Comparison of ENCODE assay signal across 12 cellular contexts in genomic region chr16:11348737-11349598, GRCh38. TPM values are rescaled to one million over a fixed set of nuclear protein-coding genes. Genes with fewer than 3 reads are reported as not detected.
A peak's percentile ranks its signal among the peaks of the same experiment; 100 is the strongest.
DNase-seq lines count a peak whose midpoint lies in the region; TF ChIP-seq lines count a peak whose summit lies in the region.
"Had no signal": no experiment of that assay in that cellular context is flagged by ENCODE, and none has a peak within 500 bp of the region (broad histone marks: within the 10 kb centered on the region; RNA-seq: fewer than 3 reads in every experiment).

No MANE protein-coding gene starts in this region.

- H3K27ac ChIP-seq in OCI-LY1 (ENCODE audit: low read depth, low read length, poor library complexity, severe bottlenecking) (peak overlapping the region; percentile 1), esophagus squamous epithelium (peak overlapping the region; percentile 64 to 88 (median 84)), prostate gland (peak overlapping the region; percentile 76 to 78)

- intact Hi-C loops in CD14-positive monocyte (cut with micrococcal nuclease) (loop anchor here (5.0 kb wide), 2 partner anchors 37 to 92 kb away; partner anchors contain the start of gene SOCS1 (in 1 of the 2)), esophagus squamous epithelium (cut with DNase I) (no loop called here), prostate gland (cut with DNase I) (loop anchor here (2.0 kb wide), 1 partner anchor 94 kb away; no protein-coding TSS in a partner anchor)

- H3K27me3 ChIP-seq in OCI-LY1 (ENCODE audit: insufficient read depth, low read length), result no peaks in the 10 kb centered on the region
- no peaks in the 10 kb centered on the region for H3K27me3 ChIP-seq in esophagus squamous epithelium
- H3K27me3 ChIP-seq in prostate gland (replicated peaks; ENCODE audit: insufficient read depth), result no peaks in the 10 kb centered on the region

- H3K9me2 ChIP-seq in OCI-LY1 (ENCODE audit: low read depth, low read length), result no peaks in the 10 kb centered on the region

- H3K4me3 Mint-ChIP-seq in CD14-positive monocyte, result peak overlapping the region; percentile 74 to 93
- H3K4me3 Mint-ChIP-seq: activated T-helper 1 cell treated with anti-CD3 and anti-CD28 coated beads, Interleukin-12 subunit alpha, Interleukin-12 subunit beta, Interleukin-2, Interleukin-4 antibody, amounts not matched to agents 30 ng/mL and 10 ng/mL and 1 ng/mL, durations not matched to agents 14 hours and 24 hours and 36 hours; central memory CD8-positive, alpha-beta T cell had no signal

- H3K4me1 ChIP-seq in OCI-LY1 (ENCODE audit: insufficient read depth, low read length, severe bottlenecking) (peaks cover 64% of the 10 kb centered on the region), esophagus squamous epithelium (peaks cover 27 to 64% (median 34%) of the 10 kb centered on the region in 3 donors), prostate gland (replicated peaks) (peaks cover 8% of the 10 kb centered on the region)

- H3K4me3 ChIP-seq in OCI-LY1 (ENCODE audit: low read depth, low read length, poor library complexity, severe bottlenecking) (no peak overlapping the region), esophagus squamous epithelium (no peak overlapping the region), prostate gland (no peak overlapping the region)
- H3K4me3 ChIP-seq: thoracic aorta had no signal

- peak overlapping the region; percentile 90 to 98 (median 94) for H3K27ac Mint-ChIP-seq in CD14-positive monocyte
- H3K27ac Mint-ChIP-seq: activated T-helper 1 cell treated with anti-CD3 and anti-CD28 coated beads, Interleukin-12 subunit alpha, Interleukin-12 subunit beta, Interleukin-2, Interleukin-4 antibody, amounts not matched to agents 30 ng/mL and 10 ng/mL and 1 ng/mL, durations not matched to agents 14 hours and 24 hours and 36 hours; progenitor cell of endocrine pancreas had no signal

- peaks cover 1 to 5% (median 4%) of the 10 kb centered on the region in 3 donors for H3K27me3 Mint-ChIP-seq in CD14-positive monocyte (ENCODE audit: low read depth in 3 of 3)
- H3K27me3 Mint-ChIP-seq: central memory CD8-positive, alpha-beta T cell; progenitor cell of endocrine pancreas had no signal

- TF ChIP-seq POLR2A in esophagus squamous epithelium (IDR thresholded peaks at IDR 0.05), result no peak
- TF ChIP-seq POLR2A in prostate gland (IDR thresholded peaks at IDR 0.05), result no peak

- no peaks in the 10 kb centered on the region for H4K20me1 ChIP-seq in OCI-LY1 (ENCODE audit: insufficient read depth, low read length)

- 78 to 85% methylated on average over 5 to 12 of the region's 16 CpGs for whole genome bisulfite sequencing in esophagus squamous epithelium, 2 donors
- WGBS in prostate gland, result 83% methylated on average over 16 of the region's 16 CpGs

- no peak overlapping the region for H2AFZ ChIP-seq in OCI-LY1 (ENCODE audit: low read length)

- H3K9ac ChIP-seq in OCI-LY1 (ENCODE audit: low read length), result no peak overlapping the region

- H3K9me3 ChIP-seq in OCI-LY1 (ENCODE audit: low read length) (no peaks in the 10 kb centered on the region; the same call in 1 of the 2 replicates), esophagus squamous epithelium (no peaks in the 10 kb centered on the region), prostate gland (no peaks in the 10 kb centered on the region)
- H3K9me3 ChIP-seq: thoracic aorta had no signal

- DNase-seq in CD14-positive monocyte (ENCODE audit: low spot score), result no peak
- no peak for DNase-seq in esophagus squamous epithelium (lab: John Stamatoyannopoulos, UW)
- DNase-seq in prostate gland (ENCODE audit: low spot score), result no peak
- DNase-seq in NCI-H1092 treated with DMSO at 0.1 percent for 48 hours (lab: John Stamatoyannopoulos, UW), result no peak
- DNase-seq in T-helper 1 cell, result no peak
- no peak for DNase-seq in AML-193 (lab: John Stamatoyannopoulos, UW)
- DNase-seq in activated naive CD4-positive, alpha-beta T cell treated with anti-CD3 and anti-CD28 coated beads, Interleukin-2, amount 50 U/mL, for 16 hours, result no peak

- H3K36me3 Mint-ChIP-seq in CD14-positive monocyte, result peaks cover 13 to 16% of the 10 kb centered on the region in 2 donors

- H3K79me2 ChIP-seq in OCI-LY1 (ENCODE audit: insufficient read depth, low read length), result no peaks in the 10 kb centered on the region

- no peaks in the 10 kb centered on the region for H3F3A ChIP-seq in OCI-LY1 (ENCODE audit: insufficient read depth, low read length)

- TF ChIP-seq CTCF in CD14-positive monocyte (IDR thresholded peaks at IDR 0.05) (no peak), OCI-LY1 (IDR thresholded peaks at IDR 0.05; ENCODE audit: low read length) (no peak), esophagus squamous epithelium (IDR thresholded peaks at IDR 0.05) (no peak), prostate gland (IDR thresholded peaks at IDR 0.05) (no peak)

- H3K36me3 ChIP-seq in OCI-LY1 (ENCODE audit: insufficient read depth, low read length), result peaks cover 25% of the 10 kb centered on the region
- no peaks in the 10 kb centered on the region for H3K36me3 ChIP-seq in esophagus squamous epithelium
- H3K36me3 ChIP-seq in prostate gland, result no peaks in the 10 kb centered on the region
- H3K36me3 ChIP-seq: thoracic aorta had no signal

- peak overlapping the region; percentile 28; the same call in 1 of the 2 replicates for H3K4me2 ChIP-seq in OCI-LY1 (ENCODE audit: low read length)

- H3K9me3 Mint-ChIP-seq in CD14-positive monocyte, result peaks cover 0 to 2% (median 0%) of the 10 kb centered on the region in 7 donors
- H3K9me3 Mint-ChIP-seq: activated T-helper 1 cell treated with anti-CD3 and anti-CD28 coated beads, Interleukin-12 subunit alpha, Interleukin-12 subunit beta, Interleukin-2, Interleukin-4 antibody, amounts not matched to agents 30 ng/mL and 10 ng/mL and 1 ng/mL, durations not matched to agents 14 hours and 24 hours and 36 hours; central memory CD8-positive, alpha-beta T cell had no signal

- peaks cover 54% of the 10 kb centered on the region for H3K4me1 Mint-ChIP-seq in CD14-positive monocyte

RNA-seq across cellular contexts. Expression of gene RMI2, which starts 3.7 kb away (rescaled TPM):
- polyA plus RNA-seq in CD14-positive monocyte, result under 1 TPM; 0.23 to 0.24 TPM
- total RNA-seq in esophagus squamous epithelium, result 10 to 100 TPM in 1 of 4 donors, 1 to 10 TPM in 3; 4.6 to 12.0 (median 8.1) TPM
- 10 to 100 TPM in 1 of 2 donors, 1 to 10 TPM in 1; 6.0 to 16.3 TPM for total RNA-seq in prostate gland

Comparison
In these comparisons a context has a peak if more than half of its experiments do, and no peak if none do; other contexts are left out.
1. H3K27ac ChIP-seq: peak in every context shown above with its lines; median percentile 84 in esophagus squamous epithelium; 77 in prostate gland; 1 in OCI-LY1.